ENCODE assay signal across 13 cellular contexts in genomic region chr4:56641494-56642051, GRCh38. TPM values are rescaled to one million over a fixed set of nuclear protein-coding genes. Genes with fewer than 3 reads are reported as not detected.
DNase-seq lines count a peak whose midpoint lies in the region; ATAC-seq and TF ChIP-seq lines count a peak whose summit lies in the region.
"Had no signal": no experiment of that assay in that cellular context is flagged by ENCODE, and none has a peak within 500 bp of the region (broad histone marks: within the 10 kb centered on the region; RNA-seq: fewer than 3 reads in every experiment).

No MANE protein-coding gene starts in this region.

- ATAC-seq in activated CD8-positive, alpha-beta memory T cell treated with anti-CD3 and anti-CD28 coated beads, Interleukin-2, amount 10 ng/mL, durations not matched to agents 7 days and 5 days, result peak; percentile 54
- ATAC-seq: left colon had no signal

- H3K4me1 ChIP-seq in mesendoderm (ENCODE audit: control insufficient read depth, low read depth, low read length), result no peaks in the 10 kb centered on the region
- no peaks in the 10 kb centered on the region for H3K4me1 ChIP-seq in CD8-positive, alpha-beta memory T cell (ENCODE audit: insufficient read depth, low read length)
- H3K4me1 ChIP-seq: BLaER1 had no signal

- no peak overlapping the region for H3K23ac ChIP-seq in mesendoderm (ENCODE audit: low read length)

- peaks cover 8% of the 10 kb centered on the region for H3K9me3 Mint-ChIP-seq in activated CD8-positive, alpha-beta memory T cell treated with anti-CD3 and anti-CD28 coated beads, Interleukin-2, amount 10 ng/mL, durations not matched to agents 7 days and 5 days (ENCODE audit: low read depth)
- peaks cover 9% of the 10 kb centered on the region for H3K9me3 Mint-ChIP-seq in stimulated activated naive CD8-positive, alpha-beta T cell treated with anti-CD3 and anti-CD28 coated beads, Interleukin-15, Interleukin-2, amounts not matched to agents 100 ng/mL and 50 ng/mL, for 24 hours
- H3K9me3 Mint-ChIP-seq in CD8-positive, alpha-beta memory T cell, result peaks cover 0 to 4% (median 2%) of the 10 kb centered on the region in 5 donors

- H3K9me3 ChIP-seq in CD8-positive, alpha-beta memory T cell (ENCODE audit: low read length), result no peaks in the 10 kb centered on the region

- H3K36me3 ChIP-seq in mesendoderm (ENCODE audit: control insufficient read depth, insufficient read depth, low read length), result no peaks in the 10 kb centered on the region
- H3K36me3 ChIP-seq in CD8-positive, alpha-beta memory T cell (ENCODE audit: insufficient read depth, low read length), result no peaks in the 10 kb centered on the region
- H3K36me3 ChIP-seq: BLaER1 had no signal

- no peak overlapping the region for H3K4ac ChIP-seq in mesendoderm (ENCODE audit: low read depth, low read length)

- no peak overlapping the region for H2BK120ac ChIP-seq in mesendoderm (ENCODE audit: low read depth, low read length)

- no peaks in the 10 kb centered on the region for H3K27me3 Mint-ChIP-seq in activated CD8-positive, alpha-beta memory T cell treated with anti-CD3 and anti-CD28 coated beads, Interleukin-2, amount 10 ng/mL, durations not matched to agents 7 days and 5 days
- H3K27me3 Mint-ChIP-seq in stimulated activated naive CD8-positive, alpha-beta T cell treated with anti-CD3 and anti-CD28 coated beads, Interleukin-15, Interleukin-2, amounts not matched to agents 100 ng/mL and 50 ng/mL, for 24 hours, result no peaks in the 10 kb centered on the region
- H3K27me3 Mint-ChIP-seq in CD8-positive, alpha-beta memory T cell, result no peaks in the 10 kb centered on the region

- H3K18ac ChIP-seq in mesendoderm (ENCODE audit: low read length), result no peak overlapping the region

- no peaks in the 10 kb centered on the region for H3K27me3 ChIP-seq in mesendoderm (ENCODE audit: insufficient read depth, low read length, poor library complexity)
- H3K27me3 ChIP-seq in CD8-positive, alpha-beta memory T cell (ENCODE audit: insufficient read depth, low read length, poor library complexity, severe bottlenecking), result no peaks in the 10 kb centered on the region
- H3K27me3 ChIP-seq: BLaER1 had no signal

- no peak overlapping the region for H4K8ac ChIP-seq in mesendoderm (ENCODE audit: low read depth, low read length)

- H3K4me3 Mint-ChIP-seq in activated CD8-positive, alpha-beta memory T cell treated with anti-CD3 and anti-CD28 coated beads, Interleukin-2, amount 10 ng/mL, durations not matched to agents 7 days and 5 days, result no peak overlapping the region
- peak overlapping the region; percentile 7 for H3K4me3 Mint-ChIP-seq in stimulated activated naive CD8-positive, alpha-beta T cell treated with anti-CD3 and anti-CD28 coated beads, Interleukin-15, Interleukin-2, amounts not matched to agents 100 ng/mL and 50 ng/mL, for 24 hours
- H3K4me3 Mint-ChIP-seq in CD8-positive, alpha-beta memory T cell, result peak overlapping the region in 1 of 7 donors; percentile 74

- no CpG with 5 or more reads among the region's 4 CpGs for WGBS in mesendoderm (ENCODE audit: extremely low coverage, insufficient coverage, low lambda C conversion rate)

- no peak overlapping the region for H2AK5ac ChIP-seq in mesendoderm (ENCODE audit: low read length)

- peak overlapping the region; percentile 60 for H3K27ac Mint-ChIP-seq in activated CD8-positive, alpha-beta memory T cell treated with anti-CD3 and anti-CD28 coated beads, Interleukin-2, amount 10 ng/mL, durations not matched to agents 7 days and 5 days
- H3K27ac Mint-ChIP-seq in stimulated activated naive CD8-positive, alpha-beta T cell treated with anti-CD3 and anti-CD28 coated beads, Interleukin-15, Interleukin-2, amounts not matched to agents 100 ng/mL and 50 ng/mL, for 24 hours, result peak overlapping the region; percentile 67
- H3K27ac Mint-ChIP-seq in CD8-positive, alpha-beta memory T cell, result no peak overlapping the region

- no peak overlapping the region for H3K4me3 ChIP-seq in fibroblast of the aortic adventitia (ENCODE audit: low read depth, low read length)
- H3K4me3 ChIP-seq in mesendoderm (ENCODE audit: low read length), result no peak overlapping the region
- no peak overlapping the region for H3K4me3 ChIP-seq in CD8-positive, alpha-beta memory T cell (ENCODE audit: low read length)
- H3K4me3 ChIP-seq: BLaER1 had no signal

- H2BK15ac ChIP-seq in mesendoderm (replicated peaks; ENCODE audit: low read depth), result no peak overlapping the region

- H3K27ac ChIP-seq in mesendoderm (ENCODE audit: low read depth, low read length), result no peak overlapping the region
- H3K27ac ChIP-seq in CD8-positive, alpha-beta memory T cell (ENCODE audit: low read depth, low read length), result no peak overlapping the region
- H3K27ac ChIP-seq: BLaER1, VCaP had no signal

- CTCF ChIA-PET in activated CD8-positive, alpha-beta memory T cell treated with anti-CD3 and anti-CD28 coated beads, Interleukin-2, amount 10 ng/mL, durations not matched to agents 7 days and 5 days (lab: Charles Lee), result interaction anchor here (0.7 to 3.8 kb wide), 10 partner anchors 9 to 216 kb away, joined by 3 to 24 read pairs (median 9); no protein-coding TSS in a partner anchor
- CTCF ChIA-PET in CD8-positive, alpha-beta memory T cell (lab: Charles Lee), result interaction anchor here (1.6 to 3.8 kb wide), 4 partner anchors 9 to 195 kb away, joined by 5 to 16 read pairs (median 6); no protein-coding TSS in a partner anchor

- peaks cover 53% of the 10 kb centered on the region for H3K4me1 Mint-ChIP-seq in activated CD8-positive, alpha-beta memory T cell treated with anti-CD3 and anti-CD28 coated beads, Interleukin-2, amount 10 ng/mL, durations not matched to agents 7 days and 5 days
- H3K4me1 Mint-ChIP-seq in stimulated activated naive CD8-positive, alpha-beta T cell treated with anti-CD3 and anti-CD28 coated beads, Interleukin-15, Interleukin-2, amounts not matched to agents 100 ng/mL and 50 ng/mL, for 24 hours (ENCODE audit: low read depth), result peaks cover 41% of the 10 kb centered on the region
- H3K4me1 Mint-ChIP-seq in CD8-positive, alpha-beta memory T cell, result peaks cover 13 to 19% (median 16%) of the 10 kb centered on the region in 3 donors

- H2BK5ac ChIP-seq in mesendoderm (ENCODE audit: low read length), result no peak overlapping the region

- H3K79me2 ChIP-seq in mesendoderm (ENCODE audit: control insufficient read depth, insufficient read depth, low read length), result no peaks in the 10 kb centered on the region

- no peaks in the 10 kb centered on the region for H3K79me1 ChIP-seq in mesendoderm (ENCODE audit: low read length)

- peak; percentile 56 for TF ChIP-seq CTCF in fibroblast of the aortic adventitia (IDR thresholded peaks at IDR 0.05; ENCODE audit: insufficient read depth, low read length)

- H4K5ac ChIP-seq in mesendoderm (ENCODE audit: low read length), result no peak overlapping the region

- H3K36me3 Mint-ChIP-seq in activated CD8-positive, alpha-beta memory T cell treated with anti-CD3 and anti-CD28 coated beads, Interleukin-2, amount 10 ng/mL, durations not matched to agents 7 days and 5 days, result peaks cover 22% of the 10 kb centered on the region
- peaks cover 8% of the 10 kb centered on the region for H3K36me3 Mint-ChIP-seq in stimulated activated naive CD8-positive, alpha-beta T cell treated with anti-CD3 and anti-CD28 coated beads, Interleukin-15, Interleukin-2, amounts not matched to agents 100 ng/mL and 50 ng/mL, for 24 hours (ENCODE audit: low read depth)
- peaks cover 2 to 6% (median 6%) of the 10 kb centered on the region in 3 donors for H3K36me3 Mint-ChIP-seq in CD8-positive, alpha-beta memory T cell

- H3K56ac ChIP-seq in mesendoderm (ENCODE audit: low read length), result no peak overlapping the region

- POLR2A ChIA-PET in CD8-positive, alpha-beta memory T cell (lab: Charles Lee), result interaction anchor here (0.6 kb wide), 1 partner anchor 31 kb away, joined by 3 read pairs; no protein-coding TSS in a partner anchor

- H3K9ac ChIP-seq in mesendoderm (ENCODE audit: low read length), result no peak overlapping the region
- H3K9ac ChIP-seq: BLaER1 had no signal

- no peak for DNase-seq in activated CD8-positive, alpha-beta memory T cell treated with anti-CD3 and anti-CD28 coated beads, Interleukin-2, amount 10 ng/mL, durations not matched to agents 7 days and 5 days
- no peak for DNase-seq in activated CD8-positive, alpha-beta memory T cell treated with anti-CD3 and anti-CD28 coated beads for 24 hours
- DNase-seq in T1000 (lab: John Stamatoyannopoulos, UW), result peak; percentile 48
- peak; percentile 93 for DNase-seq in fibroblast of the aortic adventitia (ENCODE audit: low read depth)
- DNase-seq in T-helper 2 cell, result no peak
- DNase-seq in mesendoderm, result no peak
- DNase-seq in CD8-positive, alpha-beta memory T cell, result no peak
- DNase-seq: left colon, NCI-H526, small intestine had no signal

- H3K4me2 ChIP-seq in mesendoderm (ENCODE audit: low read length), result no peak overlapping the region
- H3K4me2 ChIP-seq: BLaER1 had no signal

RNA-seq across cellular contexts. Expression of gene HOPX, which starts 39.5 kb away (rescaled TPM):
- total RNA-seq in activated CD8-positive, alpha-beta memory T cell treated with anti-CD3 and anti-CD28 coated beads, Interleukin-2, amount 10 ng/mL, durations not matched to agents 7 days and 5 days, result 100 to 1,000 TPM; 177 to 208 TPM
- total RNA-seq in fibroblast of the aortic adventitia (ENCODE audit: low replicate concordance), result 0.36 TPM in 1 of 2 replicates, not detected in the other
- polyA plus RNA-seq in mesendoderm (2013, experiment 1 of 2), result 0.60 TPM
- 0.43 TPM for polyA plus RNA-seq in mesendoderm (2013, experiment 2 of 2)
- 100 to 1,000 TPM; 159 to 171 TPM for total RNA-seq in CD8-positive, alpha-beta memory T cell
- polyA plus RNA-seq in CD8-positive, alpha-beta memory T cell, result 285 TPM

Comparison
In these comparisons a context has a peak if more than half of its experiments do, and no peak if none do; other contexts are left out.
1. DNase-seq: peak in T1000 (single experiment) and fibroblast of the aortic adventitia (single experiment); none in activated CD8-positive, alpha-beta memory T cell treated with anti-CD3 and anti-CD28 coated beads, Interleukin-2, amount 10 ng/mL, durations not matched to agents 7 days and 5 days (single experiment), activated CD8-positive, alpha-beta memory T cell treated with anti-CD3 and anti-CD28 coated beads for 24 hours (single experiment), T-helper 2 cell (0 of 5), mesendoderm (single experiment) and CD8-positive, alpha-beta memory T cell (0 of 5).
2. H3K27ac Mint-ChIP-seq: peak in activated CD8-positive, alpha-beta memory T cell treated with anti-CD3 and anti-CD28 coated beads, Interleukin-2, amount 10 ng/mL, durations not matched to agents 7 days and 5 days (single experiment) and stimulated activated naive CD8-positive, alpha-beta T cell treated with anti-CD3 and anti-CD28 coated beads, Interleukin-15, Interleukin-2, amounts not matched to agents 100 ng/mL and 50 ng/mL, for 24 hours (single experiment); none in CD8-positive, alpha-beta memory T cell (0 of 8).
3. RNA of gene HOPX, which starts 39.5 kb away (total RNA-seq): 177 to 208 TPM in activated CD8-positive, alpha-beta memory T cell treated with anti-CD3 and anti-CD28 coated beads, Interleukin-2, amount 10 ng/mL, durations not matched to agents 7 days and 5 days and 159 to 171 TPM in CD8-positive, alpha-beta memory T cell; 0.36 TPM in fibroblast of the aortic adventitia; every median in the first group is over 100 times any median in the second.